16 cellular contexts compared by ENCODE assay signal in genomic region chr7:44176486-44176885, GRCh38. TPM values are rescaled to one million over a fixed set of nuclear protein-coding genes. Genes with fewer than 3 reads are reported as not detected.
A peak's percentile ranks its signal among the peaks of the same experiment; 100 is the strongest.
DNase-seq lines count a peak whose midpoint lies in the region; TF ChIP-seq lines count a peak whose summit lies in the region.
"Had no signal": no experiment of that assay in that cellular context is flagged by ENCODE, and none has a peak within 500 bp of the region (broad histone marks: within the 10 kb centered on the region; RNA-seq: fewer than 3 reads in every experiment).

No MANE protein-coding gene starts in this region.

- peaks cover 14 to 18% of the 10 kb centered on the region in 2 experiments for H3K4me1 Mint-ChIP-seq in H9
- H3K4me1 Mint-ChIP-seq in type B pancreatic cell (ENCODE audit: unreplicated experiment): peaks cover 12% of the 10 kb centered on the region
- H3K4me1 Mint-ChIP-seq in activated CD4-positive, alpha-beta memory T cell treated with anti-CD3 and anti-CD28 coated beads for 36 hours (ENCODE audit: low read depth): no peaks in the 10 kb centered on the region

- no peaks in the 10 kb centered on the region for H3K23me2 ChIP-seq in H9 (ENCODE audit: insufficient read length, low read depth, low read length, poor library complexity, severe bottlenecking)

- H3K79me2 ChIP-seq in H9 (ENCODE audit: insufficient read depth, low read length): no peaks in the 10 kb centered on the region

- H3T11ph ChIP-seq in H9 (ENCODE audit: low read length): no peak overlapping the region

- no peak overlapping the region; the same call in 1 of the 2 replicates for H3K14ac ChIP-seq in H9 (ENCODE audit: insufficient read depth, low read length)

- no peak overlapping the region for H3K4ac ChIP-seq in H9 (ENCODE audit: low read depth, low read length)

- H2BK12ac ChIP-seq in H9 (ENCODE audit: insufficient read length, low read depth, low read length): no peak overlapping the region

- CTCF ChIA-PET in activated CD4-positive, alpha-beta memory T cell treated with anti-CD3 and anti-CD28 coated beads for 36 hours (lab: Charles Lee): no interaction called here

- H3K27ac ChIP-seq in H9 (ENCODE audit: insufficient read length, low read depth, low read length): no peak overlapping the region
- H3K27ac ChIP-seq: A549, C4-2B had no signal

- H3K18ac ChIP-seq in H9 (ENCODE audit: insufficient read length, low read depth, low read length): no peak overlapping the region

- H3K9me3 Mint-ChIP-seq in H9: no peaks in the 10 kb centered on the region; a peak in 3 of 5 replicates
- H3K9me3 Mint-ChIP-seq in type B pancreatic cell: no peaks in the 10 kb centered on the region
- H3K9me3 Mint-ChIP-seq in activated CD4-positive, alpha-beta memory T cell treated with anti-CD3 and anti-CD28 coated beads for 36 hours: no peaks in the 10 kb centered on the region
- H3K9me3 Mint-ChIP-seq: CD8-positive, alpha-beta T cell had no signal

- no peak overlapping the region for H2BK15ac ChIP-seq in H9 (ENCODE audit: low read depth, low read length)

- H3K56ac ChIP-seq in H9 (ENCODE audit: insufficient read length, low read depth, low read length): no peak overlapping the region

- H3K36me3 Mint-ChIP-seq in H9 (ENCODE audit: insufficient read depth in 1 of 3, low read depth in 3 of 3) (no peaks in the 10 kb centered on the region), type B pancreatic cell (no peaks in the 10 kb centered on the region)
- no peaks in the 10 kb centered on the region for H3K36me3 Mint-ChIP-seq in activated CD4-positive, alpha-beta memory T cell treated with anti-CD3 and anti-CD28 coated beads for 36 hours
- H3K36me3 Mint-ChIP-seq: CD8-positive, alpha-beta T cell had no signal

- POLR2A ChIA-PET in activated CD4-positive, alpha-beta memory T cell treated with anti-CD3 and anti-CD28 coated beads for 36 hours (lab: Charles Lee): no interaction called here

- H2BK20ac ChIP-seq in H9 (ENCODE audit: low read depth, low read length, poor library complexity, severe bottlenecking): no peak overlapping the region

- H3K27me3 Mint-ChIP-seq in H9 (ENCODE audit: low read depth) (peaks cover 36% of the 10 kb centered on the region), type B pancreatic cell (peaks cover 17% of the 10 kb centered on the region)
- H3K27me3 Mint-ChIP-seq in activated CD4-positive, alpha-beta memory T cell treated with anti-CD3 and anti-CD28 coated beads for 36 hours: peaks cover 13% of the 10 kb centered on the region

- intact Hi-C loops in activated CD4-positive, alpha-beta memory T cell treated with anti-CD3 and anti-CD28 coated beads for 36 hours (cut with micrococcal nuclease): no loop called here

- no peak overlapping the region for H3K9ac ChIP-seq in H9 (ENCODE audit: extremely low read depth, insufficient read length, low read length)

- no CpG with 5 or more reads among the region's 7 CpGs for whole genome bisulfite sequencing in H9 (ENCODE audit: extremely low coverage, insufficient read length, low lambda C conversion rate)

- peak overlapping the region in 2 of 3 experiments; percentile 17 to 24; a peak in 1 of 7 replicates for H3K27ac Mint-ChIP-seq in H9
- no peak overlapping the region for H3K27ac Mint-ChIP-seq in type B pancreatic cell
- H3K27ac Mint-ChIP-seq in activated CD4-positive, alpha-beta memory T cell treated with anti-CD3 and anti-CD28 coated beads for 36 hours: no peak overlapping the region
- H3K27ac Mint-ChIP-seq: CD8-positive, alpha-beta T cell had no signal

- no peak overlapping the region for H2AK5ac ChIP-seq in H9 (ENCODE audit: insufficient read length, low read length)

- H2AFZ ChIP-seq in H9 (ENCODE audit: low read length): no peak overlapping the region

- H3K23ac ChIP-seq in H9 (ENCODE audit: insufficient read length, low read depth, low read length): no peak overlapping the region

- H2BK120ac ChIP-seq in H9 (ENCODE audit: low read depth, low read length, poor library complexity, severe bottlenecking): no peak overlapping the region

- H4K5ac ChIP-seq in H9 (ENCODE audit: insufficient read length, low read depth, low read length): no peak overlapping the region

- no peak overlapping the region for H4K8ac ChIP-seq in H9 (replicated peaks; ENCODE audit: insufficient read length, low read depth, low read length)

- no peak overlapping the region for H4K91ac ChIP-seq in H9 (ENCODE audit: insufficient read length, low read depth, low read length)

- no peak overlapping the region for H3K4me2 ChIP-seq in H9 (ENCODE audit: insufficient read depth, insufficient read length, low read length)
- H3K4me2 ChIP-seq: A549 had no signal

- H3K27me3 ChIP-seq in H9 (ENCODE audit: insufficient read depth, low read length): no peaks in the 10 kb centered on the region
- H3K27me3 ChIP-seq: BE2C had no signal

- no peak overlapping the region for H2BK5ac ChIP-seq in H9 (ENCODE audit: insufficient read length, low read length)

- H3K79me1 ChIP-seq in H9 (ENCODE audit: insufficient read depth, low read depth, low read length, poor library complexity, severe bottlenecking): no peaks in the 10 kb centered on the region

- H3K9me3 ChIP-seq in H9 (ENCODE audit: control insufficient read depth, low read depth, low read length): no peaks in the 10 kb centered on the region
- H3K9me3 ChIP-seq: A549, BE2C had no signal

- no peaks in the 10 kb centered on the region for H3K4me1 ChIP-seq in H9 (ENCODE audit: insufficient read depth, low read length)

- DNase-seq in H9 (peak; percentile 15), NCI-H69 (lab: John Stamatoyannopoulos, UW) (peak; percentile 40), islet precursor cell (peak; percentile 23), type B pancreatic cell (ENCODE audit: extremely low spot score, unreplicated experiment) (peak; percentile 53), EL (no peak), D341Med (ENCODE audit: low spot score) (no peak)
- no peak for DNase-seq in activated CD4-positive, alpha-beta memory T cell treated with anti-CD3 and anti-CD28 coated beads for 36 hours
- DNase-seq: BE2C; CD8-positive, alpha-beta T cell; COR-L47; DMS53; KG1 had no signal

- TF ChIP-seq CTCF in H9 (conservative IDR thresholded peaks at IDR 0.05): no peak
- TF ChIP-seq CTCF in type B pancreatic cell (conservative IDR thresholded peaks at IDR 0.05): no peak

- H4K20me1 ChIP-seq in H9 (ENCODE audit: control insufficient read depth, insufficient read depth, insufficient read length): no peaks in the 10 kb centered on the region

- H3K4me3 Mint-ChIP-seq in H9 (no peak overlapping the region), type B pancreatic cell (no peak overlapping the region)
- H3K4me3 Mint-ChIP-seq in activated CD4-positive, alpha-beta memory T cell treated with anti-CD3 and anti-CD28 coated beads for 36 hours: no peak overlapping the region
- H3K4me3 Mint-ChIP-seq: CD8-positive, alpha-beta T cell; IgD-negative memory B cell had no signal

RNA-seq across cellular contexts. Expression of gene GCK, which starts 12.8 kb away (rescaled TPM):
- total RNA-seq in H9 (2021) (0.90 and 0.98 TPM in 2 replicates), type B pancreatic cell (ENCODE audit: low replicate concordance) (5.6 and 6.7 TPM in 2 replicates)
- 1 to 10 TPM; 1.1 to 1.3 TPM for total RNA-seq in activated CD4-positive, alpha-beta memory T cell treated with anti-CD3 and anti-CD28 coated beads for 36 hours
- total RNA-seq: HT-29 had no signal

RNA-seq across cellular contexts. Expression of gene YKT6, which starts 24.3 kb away (rescaled TPM):
- total RNA-seq in H9 (2021): 104 and 105 TPM in 2 replicates
- total RNA-seq in type B pancreatic cell (ENCODE audit: low replicate concordance): 82.4 and 97.4 TPM in 2 replicates
- 10 to 100 TPM; 57.0 to 60.4 TPM for total RNA-seq in activated CD4-positive, alpha-beta memory T cell treated with anti-CD3 and anti-CD28 coated beads for 36 hours

RNA-seq across cellular contexts. Expression of gene MYL7, which starts 35.4 kb away (rescaled TPM):
- 4.9 and 5.7 TPM in 2 replicates for total RNA-seq in H9 (2021)
- 1.6 and 2.5 TPM in 2 replicates for total RNA-seq in type B pancreatic cell (ENCODE audit: low replicate concordance)
- not detected for total RNA-seq in activated CD4-positive, alpha-beta memory T cell treated with anti-CD3 and anti-CD28 coated beads for 36 hours
- total RNA-seq: CD8-positive, alpha-beta T cell; HT-29 had no signal

RNA-seq across cellular contexts. Expression of gene POLD2, which starts 53.1 kb away (rescaled TPM):
- total RNA-seq in H9 (2021) (126 and 131 TPM in 2 replicates), type B pancreatic cell (ENCODE audit: low replicate concordance) (122 and 142 TPM in 2 replicates)
- total RNA-seq in activated CD4-positive, alpha-beta memory T cell treated with anti-CD3 and anti-CD28 coated beads for 36 hours: 100 to 1,000 TPM; 189 to 212 TPM

Comparison
In these comparisons a context has a peak if more than half of its experiments do, and no peak if none do; other contexts are left out.
1. DNase-seq: peak in H9 (single experiment), NCI-H69 (single experiment), islet precursor cell (single experiment) and type B pancreatic cell (single experiment); none in EL (single experiment), activated CD4-positive, alpha-beta memory T cell treated with anti-CD3 and anti-CD28 coated beads for 36 hours (single experiment) and D341Med (single experiment).
2. H3K27ac Mint-ChIP-seq: peak in H9 (2 of 3); none in type B pancreatic cell (single experiment) and activated CD4-positive, alpha-beta memory T cell treated with anti-CD3 and anti-CD28 coated beads for 36 hours (single experiment).